9 cellular contexts compared by ENCODE assay signal in the genomic region with DNA sequence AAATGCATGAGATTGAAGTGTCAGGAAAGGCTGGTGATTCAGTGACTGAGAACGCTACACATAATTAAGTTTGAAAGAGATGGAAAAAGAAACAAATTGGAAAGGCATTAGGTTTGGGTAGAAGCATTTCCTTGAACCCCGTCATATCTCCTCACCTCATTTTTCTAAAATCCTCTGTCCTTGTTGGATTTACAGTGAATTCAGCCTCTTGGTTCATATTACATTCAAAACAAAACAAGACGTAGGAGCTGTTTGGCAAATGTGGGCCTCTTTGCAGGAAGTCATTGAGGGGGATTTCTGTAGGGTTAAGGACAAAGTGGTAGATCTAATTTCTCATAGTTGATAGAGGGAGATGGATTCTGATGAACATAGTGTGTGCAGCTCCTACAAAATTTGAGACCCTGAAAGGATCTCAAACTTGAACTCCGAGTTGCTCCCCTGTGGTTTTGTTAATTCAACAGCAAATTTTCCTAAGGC. TPM values are rescaled to one million over a fixed set of nuclear protein-coding genes. Genes with fewer than 3 reads are reported as not detected.
DNase-seq lines count a peak whose midpoint lies in the region; ATAC-seq and TF ChIP-seq lines count a peak whose summit lies in the region.
"Had no signal": no experiment of that assay in that cellular context is flagged by ENCODE, and none has a peak within 500 bp of the region (broad histone marks: within the 10 kb centered on the region; RNA-seq: fewer than 3 reads in every experiment).

No MANE protein-coding gene starts in this region.

- CTCF ChIA-PET in activated naive CD4-positive, alpha-beta T cell treated with anti-CD3 and anti-CD28 coated beads, Interleukin-2, amount 10 ng/mL, durations not matched to agents 7 days and 5 days (lab: Charles Lee): interaction anchor here (1.2 to 2.5 kb wide), 2 partner anchors 9 to 184 kb away, joined by 5 to 9 read pairs; no protein-coding TSS in a partner anchor

- H3K36me3 ChIP-seq in Loucy (ENCODE audit: insufficient read depth, low read length) (no peaks in the 10 kb centered on the region), esophagus squamous epithelium (no peaks in the 10 kb centered on the region), thymus (ENCODE audit: control insufficient read depth, insufficient read depth) (no peaks in the 10 kb centered on the region)

- TF ChIP-seq CTCF in Loucy (conservative IDR thresholded peaks at IDR 0.05; ENCODE audit: low read length) (no peak), esophagus squamous epithelium (IDR thresholded peaks at IDR 0.05) (no peak)

- ATAC-seq in GM19328 (IDR thresholded peaks at IDR 0.05; ENCODE audit: unreplicated experiment): no peak

- H3K4me1 Mint-ChIP-seq in activated naive CD4-positive, alpha-beta T cell treated with anti-CD3 and anti-CD28 coated beads, Interleukin-2, amount 10 ng/mL, durations not matched to agents 7 days and 5 days: peaks cover 29% of the 10 kb centered on the region

- peak overlapping the region; percentile 65 for H3K4me3 ChIP-seq in Loucy (ENCODE audit: low read length, poor library complexity, severe bottlenecking)
- H3K4me3 ChIP-seq in esophagus squamous epithelium: peak overlapping the region in 3 of 4 donors; percentile 7 to 49 (median 18)
- peak overlapping the region; percentile 51 for H3K4me3 ChIP-seq in thymus (ENCODE audit: low read length)

- peak overlapping the region; percentile 79 for H2AFZ ChIP-seq in Loucy (ENCODE audit: low read length)

- H3K9ac ChIP-seq in Loucy (ENCODE audit: low read depth, low read length, poor library complexity, severe bottlenecking): peak overlapping the region; percentile 32

- H3K9me3 Mint-ChIP-seq in activated naive CD4-positive, alpha-beta T cell treated with anti-CD3 and anti-CD28 coated beads, Interleukin-2, amount 10 ng/mL, durations not matched to agents 7 days and 5 days: peaks cover 20% of the 10 kb centered on the region

- no peaks in the 10 kb centered on the region for H3K79me2 ChIP-seq in Loucy (ENCODE audit: insufficient read depth, low read length)

- 71 to 79% methylated on average over 4 of the region's 4 CpGs for WGBS in esophagus squamous epithelium, 2 donors
- WGBS in thymus: 20% methylated on average over 4 of the region's 4 CpGs

- H3K27ac Mint-ChIP-seq in activated naive CD4-positive, alpha-beta T cell treated with anti-CD3 and anti-CD28 coated beads, Interleukin-2, amount 10 ng/mL, durations not matched to agents 7 days and 5 days: peak overlapping the region; percentile 79

- peak overlapping the region; percentile 54 for H3K4me3 Mint-ChIP-seq in activated naive CD4-positive, alpha-beta T cell treated with anti-CD3 and anti-CD28 coated beads, Interleukin-2, amount 10 ng/mL, durations not matched to agents 7 days and 5 days

- H3K27me3 Mint-ChIP-seq in activated naive CD4-positive, alpha-beta T cell treated with anti-CD3 and anti-CD28 coated beads, Interleukin-2, amount 10 ng/mL, durations not matched to agents 7 days and 5 days: peaks cover 9% of the 10 kb centered on the region

- no peak for TF ChIP-seq POLR2A in esophagus squamous epithelium (IDR thresholded peaks at IDR 0.05)

- H3K27me3 ChIP-seq in Loucy (ENCODE audit: insufficient read depth, low read length, poor library complexity, severe bottlenecking) (no peaks in the 10 kb centered on the region), esophagus squamous epithelium (no peaks in the 10 kb centered on the region), thymus (ENCODE audit: control insufficient read depth, insufficient read depth) (no peaks in the 10 kb centered on the region)

- intact Hi-C loops in esophagus squamous epithelium (cut with DNase I) (no loop called here), posterior cingulate gyrus (cut with DNase I) (no loop called here)

- H3K9me3 ChIP-seq in Loucy (ENCODE audit: insufficient read depth, low read depth, low read length) (no peaks in the 10 kb centered on the region), esophagus squamous epithelium (no peaks in the 10 kb centered on the region), thymus (ENCODE audit: control insufficient read depth) (no peaks in the 10 kb centered on the region)

- peak overlapping the region; percentile 70 for H3K4me2 ChIP-seq in Loucy (ENCODE audit: low read depth, low read length, poor library complexity, severe bottlenecking)

- H3K36me3 Mint-ChIP-seq in activated naive CD4-positive, alpha-beta T cell treated with anti-CD3 and anti-CD28 coated beads, Interleukin-2, amount 10 ng/mL, durations not matched to agents 7 days and 5 days: peaks cover 14% of the 10 kb centered on the region

- DNase-seq in activated naive CD4-positive, alpha-beta T cell treated with anti-CD3 and anti-CD28 coated beads, Interleukin-2, amount 10 ng/mL, durations not matched to agents 7 days and 5 days: no peak
- no peak for DNase-seq in activated naive CD4-positive, alpha-beta T cell (lab: John Stamatoyannopoulos, UW)
- DNase-seq in esophagus squamous epithelium (lab: John Stamatoyannopoulos, UW) (no peak), NCI-H345 treated with DMSO at 0.1 percent for 48 hours (lab: John Stamatoyannopoulos, UW; ENCODE audit: unreplicated experiment) (no peak), posterior cingulate gyrus (no peak)
- DNase-seq: DMS 273 treated with DMSO at 0.1 percent for 48 hours had no signal

- H3K4me1 ChIP-seq in Loucy (ENCODE audit: insufficient read depth, low read length, poor library complexity, severe bottlenecking): peaks cover 30% of the 10 kb centered on the region
- H3K4me1 ChIP-seq in esophagus squamous epithelium: peaks cover 0 to 4% (median 0%) of the 10 kb centered on the region in 3 donors
- H3K4me1 ChIP-seq in thymus (ENCODE audit: control insufficient read depth, insufficient read depth, low read length): peaks cover 3% of the 10 kb centered on the region

- no peaks in the 10 kb centered on the region for H3F3A ChIP-seq in Loucy (ENCODE audit: low read depth)

- no peaks in the 10 kb centered on the region for H3K9me2 ChIP-seq in Loucy (replicated peaks; ENCODE audit: low read depth, low read length)

- no peaks in the 10 kb centered on the region for H4K20me1 ChIP-seq in Loucy (ENCODE audit: insufficient read depth, low read length, poor library complexity, severe bottlenecking)

- peak overlapping the region in 2 of 4 donors; percentile 7 to 40 for H3K27ac ChIP-seq in esophagus squamous epithelium
- no peak overlapping the region for H3K27ac ChIP-seq in thymus (ENCODE audit: low read depth)

RNA-seq across cellular contexts. Expression of gene TBXAS1, which starts 0.6 kb away (rescaled TPM):
- 10 to 100 TPM in 3 of 4 donors, 1 to 10 TPM in 1; 9.4 to 24.8 (median 17.8) TPM for total RNA-seq in esophagus squamous epithelium
- polyA plus RNA-seq in thymus: 16.3 TPM

RNA-seq across cellular contexts. Expression of gene HIPK2, which starts 51.9 kb away (rescaled TPM):
- total RNA-seq in esophagus squamous epithelium: 10 to 100 TPM; 17.8 to 37.9 (median 29.3) TPM
- 5.8 TPM for polyA plus RNA-seq in thymus
